ENCODE assay signal across 8 cellular contexts in the genomic region with DNA sequence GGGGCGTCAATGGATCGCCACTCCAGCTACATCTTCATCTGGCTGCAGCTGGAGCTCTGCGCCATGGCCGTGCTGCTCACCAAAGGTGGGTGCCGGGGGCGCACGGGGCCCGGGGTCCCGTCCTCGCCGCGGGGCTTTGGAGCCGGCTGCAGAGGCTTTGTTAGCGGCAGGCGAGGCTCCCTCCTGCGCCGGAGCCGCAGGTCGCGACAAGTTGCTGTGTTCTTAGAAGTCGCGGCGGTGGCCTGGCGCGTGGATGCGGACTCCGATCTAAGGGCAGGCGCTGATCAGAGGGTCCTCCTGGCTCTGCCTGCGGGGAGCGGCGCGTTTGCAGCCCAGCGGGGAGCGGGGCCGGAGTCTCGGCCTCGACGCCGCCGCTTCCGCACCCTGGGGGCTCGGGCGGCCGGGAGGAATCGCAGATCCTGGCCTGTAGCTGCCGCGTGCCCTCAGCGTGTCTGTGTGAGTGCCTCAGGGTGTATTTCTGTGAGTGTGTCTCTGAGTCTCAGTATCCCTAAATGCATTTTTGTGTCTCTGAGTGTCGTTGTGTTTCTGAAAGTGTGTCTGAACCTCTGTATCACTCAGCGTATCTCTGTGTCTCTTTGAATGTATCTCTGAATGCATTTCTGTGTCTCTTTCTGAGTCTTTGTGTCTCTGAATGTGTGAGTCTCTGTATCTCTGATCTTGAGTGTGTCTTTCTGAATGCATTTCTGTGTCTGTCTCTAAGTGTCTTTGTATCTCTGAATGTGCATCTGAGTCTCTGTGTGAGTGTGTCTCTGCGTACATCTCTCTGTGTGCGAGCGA. TPM values are rescaled to one million over a fixed set of nuclear protein-coding genes. Genes with fewer than 3 reads are reported as not detected.
DNase-seq lines count a peak whose midpoint lies in the region; ATAC-seq and TF ChIP-seq lines count a peak whose summit lies in the region.

No MANE protein-coding gene starts in this region.

- 0% methylated on average over 12 to 53 of the region's 53 CpGs for WGBS in endodermal cell (ENCODE audit: insufficient coverage in 1 of 2, insufficient read length in 1 of 2), 2 experiments
- WGBS in tibial nerve, 2 donors = 3 to 8% methylated on average over 8 to 38 of the region's 53 CpGs

- H3K36me3 ChIP-seq in endodermal cell (ENCODE audit: control insufficient read depth, insufficient read depth, low read length) = peaks cover 21% of the 10 kb centered on the region
- H3K36me3 ChIP-seq in tibial nerve = no peaks in the 10 kb centered on the region

- H3K4me1 ChIP-seq in endodermal cell (ENCODE audit: control insufficient read depth, insufficient read depth, low read length) = peaks cover 8% of the 10 kb centered on the region
- H3K4me1 ChIP-seq in mononuclear cell (ENCODE audit: insufficient read depth, low read length) = peaks cover 35% of the 10 kb centered on the region
- H3K4me1 ChIP-seq in tibial nerve = peaks cover 0 to 49% (median 21%) of the 10 kb centered on the region in 4 donors

- peak overlapping the region; percentile 90 for H3K4me3 Mint-ChIP-seq in endodermal cell

- no peaks in the 10 kb centered on the region for H3K9me3 Mint-ChIP-seq in endodermal cell

- H3K4me3 ChIP-seq in endodermal cell (ENCODE audit: low read length) (peak overlapping the region; percentile 96), mononuclear cell (ENCODE audit: low read length) (peak overlapping the region; percentile 48), tibial nerve (peak overlapping the region; percentile 69 to 90 (median 76))

- H3K27me3 ChIP-seq in endodermal cell (ENCODE audit: control insufficient read depth, insufficient read depth, low read length, poor library complexity, severe bottlenecking) (peaks cover 22% of the 10 kb centered on the region), mononuclear cell (ENCODE audit: insufficient read depth, low read length) (peaks cover 79% of the 10 kb centered on the region), tibial nerve (peaks cover 0 to 13% of the 10 kb centered on the region in 2 donors)

- DNase-seq in D341Med (ENCODE audit: low spot score) = peak; percentile 55
- DNase-seq in activated CD4-positive, alpha-beta T cell treated with anti-CD3 and anti-CD28 coated beads, Interleukin-2, amount 50 U/mL, for 48 hours = peak; percentile 11 to 37
- peak; percentile 78 for DNase-seq in endodermal cell
- no peak for DNase-seq in tibial nerve (ENCODE audit: low spot score in 2 of 2)
- DNase-seq in DMS153 treated with DMSO at 0.1 percent for 48 hours (lab: John Stamatoyannopoulos, UW; ENCODE audit: unreplicated experiment) = no peak
- no peak for DNase-seq in HuH-7.5 (ENCODE audit: low spot score)

- H3K9me3 ChIP-seq in endodermal cell (ENCODE audit: control insufficient read depth, low read length) = no peaks in the 10 kb centered on the region
- no peaks in the 10 kb centered on the region for H3K9me3 ChIP-seq in mononuclear cell (ENCODE audit: low read depth, low read length)
- no peaks in the 10 kb centered on the region for H3K9me3 ChIP-seq in tibial nerve

- TF ChIP-seq EP300 in tibial nerve (IDR thresholded peaks at IDR 0.05) = no peak

- peaks cover 15% of the 10 kb centered on the region for H3K27me3 Mint-ChIP-seq in endodermal cell (ENCODE audit: insufficient read depth)

- H3K9ac ChIP-seq in endodermal cell (ENCODE audit: extremely low read depth, low read length, poor library complexity, severe bottlenecking) = peak overlapping the region; percentile 71

- ATAC-seq in HG03159 (IDR thresholded peaks at IDR 0.05; ENCODE audit: unreplicated experiment) = peak; percentile 1

- peaks cover 48% of the 10 kb centered on the region for H3K4me1 Mint-ChIP-seq in endodermal cell

- H3K36me3 Mint-ChIP-seq in endodermal cell (ENCODE audit: low read depth) = peaks cover 31% of the 10 kb centered on the region

- peak overlapping the region; percentile 59 for H3K27ac ChIP-seq in endodermal cell (ENCODE audit: low read depth, low read length)
- peak overlapping the region in 3 of 4 donors; percentile 57 to 83 (median 70) for H3K27ac ChIP-seq in tibial nerve

- no peak for TF ChIP-seq CTCF in endodermal cell (conservative IDR thresholded peaks at IDR 0.05)
- TF ChIP-seq CTCF in tibial nerve (IDR thresholded peaks at IDR 0.05) = no peak

- no peak for TF ChIP-seq POLR2A in tibial nerve (IDR thresholded peaks at IDR 0.05)

- H3K27ac Mint-ChIP-seq in endodermal cell = peak overlapping the region; percentile 83

RNA-seq across cellular contexts. Expression of a gene that starts 0.8 kb away (rescaled TPM):
- total RNA-seq in endodermal cell (10 to 100 TPM; 41.4 to 49.2 TPM), mononuclear cell (1.9 TPM), tibial nerve (10 to 100 TPM in 3 of 4 donors, 1 to 10 TPM in 1; 8.8 to 16.7 (median 12.8) TPM)
- polyA plus RNA-seq in endodermal cell (2013, experiment 1 of 2) = 37.6 TPM
- 37.0 TPM for polyA plus RNA-seq in endodermal cell (2013, experiment 2 of 2)

Comparison
In these comparisons a context has a peak if more than half of its experiments do, and no peak if none do; other contexts are left out.
1. DNase-seq: peak in D341Med (single experiment), activated CD4-positive, alpha-beta T cell treated with anti-CD3 and anti-CD28 coated beads, Interleukin-2, amount 50 U/mL, for 48 hours (2 of 2) and endodermal cell (single experiment); none in tibial nerve (0 of 2), DMS153 treated with DMSO at 0.1 percent for 48 hours (single experiment) and HuH-7.5 (single experiment).
2. Peak in every context shown above with its lines, with median percentiles within 50 percentile points of each other: H3K4me3 ChIP-seq.